ENCODE assay signal across 9 cellular contexts in the genomic region with DNA sequence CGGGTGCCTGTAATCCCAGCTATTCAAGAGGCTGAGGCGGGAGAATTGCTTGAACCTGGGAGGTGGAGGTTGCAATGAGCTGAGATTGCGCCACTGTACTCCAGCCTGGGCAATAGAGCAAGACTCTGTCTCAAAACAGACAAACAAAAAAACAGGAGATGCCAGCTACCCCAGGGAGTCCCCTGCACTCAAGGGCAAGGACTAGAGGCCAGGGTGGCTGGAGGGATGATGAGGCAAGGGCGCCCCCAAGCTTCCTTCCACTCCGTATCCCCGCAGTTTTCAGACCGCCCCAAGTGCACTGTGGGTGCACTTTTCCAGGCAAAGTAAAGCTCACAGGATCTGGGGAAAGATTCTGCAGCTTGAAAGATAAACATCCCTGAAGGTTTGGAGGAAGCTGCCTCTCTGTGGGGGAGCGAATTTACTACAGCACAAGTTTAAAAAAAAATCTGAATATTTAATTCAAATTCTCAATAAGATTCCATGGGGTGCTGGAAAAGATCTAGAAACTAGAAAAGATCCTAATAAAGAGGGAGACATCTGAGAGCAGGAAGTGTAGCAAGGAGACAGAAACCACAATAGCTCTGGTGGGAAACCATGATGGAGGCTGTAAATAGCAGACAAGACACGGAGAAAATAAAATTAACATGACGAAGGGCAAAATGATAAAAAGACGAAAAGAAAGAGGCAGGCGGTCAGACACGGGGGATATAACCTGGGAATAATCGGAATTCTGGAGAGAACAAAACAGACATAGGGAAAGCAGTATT. TPM values are rescaled to one million over a fixed set of nuclear protein-coding genes. Genes with fewer than 3 reads are reported as not detected.
A peak's percentile ranks its signal among the peaks of the same experiment; 100 is the strongest.
DNase-seq lines count a peak whose midpoint lies in the region; ATAC-seq, FAIRE-seq and TF ChIP-seq lines count a peak whose summit lies in the region.
"Not testable (repeated sequence)": the region's sequence is repeated elsewhere in the genome, so short reads cannot be mapped to it uniquely, and the experiment has no call there.
"Had no signal": no experiment of that assay in that cellular context is flagged by ENCODE, and none has a peak within 500 bp of the region (broad histone marks: within the 10 kb centered on the region; RNA-seq: fewer than 3 reads in every experiment).

No MANE protein-coding gene starts in this region.

- not testable (repeated sequence) for TF ChIP-seq RAD21 in IMR-90 (IDR thresholded peaks at IDR 0.05; ENCODE audit: low read length)

- peak; percentile 50 for ATAC-seq in IMR-90 (ENCODE audit: low read depth)
- ATAC-seq in T-helper 17 cell, result not testable (repeated sequence)

- not testable (repeated sequence) for H2BK120ac ChIP-seq in IMR-90 (ENCODE audit: low read depth, low read length)

- TF ChIP-seq CTCF in GM10266 (IDR thresholded peaks at IDR 0.05; ENCODE audit: control insufficient read depth, insufficient read depth, low read depth, missing control alignments) (peak; percentile 19), IMR-90 (conservative IDR thresholded peaks at IDR 0.05; ENCODE audit: low read depth, low read length) (peak; percentile 22), brain microvascular endothelial cell (IDR thresholded peaks at IDR 0.05; ENCODE audit: low read depth, low read length, missing control alignments) (peak; percentile 37)
- TF ChIP-seq CTCF in neural crest cell (conservative IDR thresholded peaks at IDR 0.05), result not testable (repeated sequence)

- not testable (repeated sequence) for BruUV-seq in IMR-90 (replicated peaks; lab: Mats Ljungman, UMichigan)

- not testable (repeated sequence) for DNase-seq in GM10266 (ENCODE audit: extremely low spot score); T-helper 17 cell; brain microvascular endothelial cell; neural crest cell (ENCODE audit: low read depth, low spot score); urothelium cell line (ENCODE audit: low spot score)
- DNase-seq in IMR-90 (peak; percentile 26), iPS-NIHi11 (ENCODE audit: low spot score) (peak; percentile 40)
- DNase-seq in activated CD8-positive, alpha-beta memory T cell treated with anti-CD3 and anti-CD28 coated beads, Interleukin-2, amount 50 U/mL, for 48 hours, result peak; percentile 54

- intact Hi-C loops in IMR-90 (cut with micrococcal nuclease), result not testable (repeated sequence)

- not testable (repeated sequence) for H2BK5ac ChIP-seq in IMR-90 (ENCODE audit: low read depth, low read length, poor library complexity, severe bottlenecking)

- H3K27ac Mint-ChIP-seq in T-helper 17 cell (peak overlapping the region; percentile 19), neural crest cell (ENCODE audit: unreplicated experiment) (peak overlapping the region; percentile 76)

- H2BK15ac ChIP-seq in IMR-90 (ENCODE audit: low read depth, low read length), result not testable (repeated sequence)

- H4K5ac ChIP-seq in IMR-90 (ENCODE audit: low read depth, low read length), result not testable (repeated sequence)

- not testable (repeated sequence) for H3K9me3 ChIP-seq in IMR-90 (ENCODE audit: control insufficient read depth, insufficient read depth, low read length); T-helper 17 cell (ENCODE audit: control insufficient read depth, low read length, poor library complexity, severe bottlenecking)

- no CpG with 5 or more reads among the region's 14 CpGs for WGBS in IMR-90 (ENCODE audit: extremely low coverage in 2 of 2, insufficient read length in 1 of 2), 2 experiments

- in situ Hi-C loops in IMR-90 (cut with MboI; ENCODE audit: low sequenced_read_pairs); brain microvascular endothelial cell (cut with HindIII; ENCODE audit: low pct_ligation_motif_present, low sequenced_read_pairs): not testable (repeated sequence)

- H3K4ac ChIP-seq in IMR-90 (ENCODE audit: low read depth, low read length), result peak overlapping the region; percentile 7; the same call in 1 of the 2 replicates

- not testable (repeated sequence) for H3K4me3 Mint-ChIP-seq in T-helper 17 cell
- H3K4me3 Mint-ChIP-seq in neural crest cell, result peak overlapping the region; percentile 34

- H2AFZ ChIP-seq in IMR-90 (replicated peaks; ENCODE audit: low read length, poor library complexity), result peak overlapping the region; percentile 53

- CTCF ChIA-PET in IMR-90 (lab: Yijun Ruan, JAX), result interaction anchor here (0.7 to 1.4 kb wide), 5 partner anchors 10 to 239 kb away, joined by 3 to 8 read pairs (median 4); no protein-coding TSS in a partner anchor

- H3K9me1 ChIP-seq in IMR-90 (ENCODE audit: insufficient read depth, low read length), result not testable (repeated sequence)

- H3K27me3 ChIP-seq in IMR-90 (ENCODE audit: control insufficient read depth, insufficient read depth, low read length); brain microvascular endothelial cell (replicated peaks): not testable (repeated sequence)

- not testable (repeated sequence) for H3K23ac ChIP-seq in IMR-90 (ENCODE audit: low read depth, low read length)

- not testable (repeated sequence) for H4K91ac ChIP-seq in IMR-90 (ENCODE audit: insufficient read depth, low read depth, low read length)

- not testable (repeated sequence) for H3K4me2 ChIP-seq in IMR-90 (ENCODE audit: low read depth, low read length)

- not testable (repeated sequence) for H4K8ac ChIP-seq in IMR-90 (ENCODE audit: low read depth in 2 of 2, low read length in 2 of 2)

- not testable (repeated sequence) for H3K18ac ChIP-seq in IMR-90 (ENCODE audit: low read depth, low read length)

- not testable (repeated sequence) for H3K9me3 Mint-ChIP-seq in neural crest cell

- not testable (repeated sequence) for H3K56ac ChIP-seq in IMR-90 (ENCODE audit: extremely low read depth, insufficient read depth, low read length)

- H3K4me1 ChIP-seq in IMR-90 (ENCODE audit: control insufficient read depth, insufficient read depth, low read length), result not testable (repeated sequence)

- not testable (repeated sequence) for H3K4me1 Mint-ChIP-seq in T-helper 17 cell, neural crest cell

- FAIRE-seq in urothelium cell line (lab: Jason Lieb, UNC), result peak; percentile 30

- POLR2A ChIA-PET in IMR-90 (lab: Charles Lee; ENCODE audit: unreplicated experiment), result interaction anchor here (0.5 to 0.6 kb wide), 2 partner anchors 11 to 133 kb away, joined by 3 to 4 read pairs; no protein-coding TSS in a partner anchor

- H2BK20ac ChIP-seq in IMR-90 (ENCODE audit: low read depth, low read length), result not testable (repeated sequence)

- H3K36me3 Mint-ChIP-seq in T-helper 17 cell (ENCODE audit: low read depth); neural crest cell (ENCODE audit: low read depth): not testable (repeated sequence)

- not testable (repeated sequence) for H3K36me3 ChIP-seq in IMR-90 (ENCODE audit: control insufficient read depth, insufficient read depth, low read length); brain microvascular endothelial cell (replicated peaks)

- peaks cover 37% of the 10 kb centered on the region for H3K27me3 Mint-ChIP-seq in T-helper 17 cell
- H3K27me3 Mint-ChIP-seq in neural crest cell (ENCODE audit: low read depth), result not testable (repeated sequence)

- not testable (repeated sequence) for H3K79me1 ChIP-seq in IMR-90 (ENCODE audit: low read depth in 1 of 2, low read length in 2 of 2)

- not testable (repeated sequence) for TF ChIP-seq POLR2A in IMR-90 (IDR thresholded peaks at IDR 0.05; ENCODE audit: low read depth, low read length)

- dilution Hi-C loops in IMR-90 (cut with HindIII; ENCODE audit: low sequenced_read_pairs, unreplicated experiment), result not testable (repeated sequence)

- H3K27ac ChIP-seq in IMR-90 (ENCODE audit: insufficient read depth, low read length); brain microvascular endothelial cell: not testable (repeated sequence)

- not testable (repeated sequence) for H2AK9ac ChIP-seq in IMR-90 (replicated peaks; ENCODE audit: low read depth, low read length, poor library complexity)

- not testable (repeated sequence) for H4K20me1 ChIP-seq in IMR-90 (ENCODE audit: insufficient read depth, low read length)

- 0 out of 2 replicates have a peak overlapping the region, but pooled peaks have one; percentile 6 for H3K14ac ChIP-seq in IMR-90 (replicated peaks; ENCODE audit: low read depth, low read length)

- not testable (repeated sequence) for H3K9ac ChIP-seq in IMR-90 (ENCODE audit: low read depth, low read length)

- H3K4me3 ChIP-seq in IMR-90 (ENCODE audit: insufficient read depth, low read depth, low read length); brain microvascular endothelial cell (ENCODE audit: low read depth, low read length): not testable (repeated sequence)

- H2AK5ac ChIP-seq in IMR-90 (ENCODE audit: low read depth, low read length), result not testable (repeated sequence)

RNA-seq across cellular contexts. Expression of a gene that starts 12.5 kb away (rescaled TPM):
- total RNA-seq in IMR-90 (2012; rRNA removed) (31.9 and 35.0 TPM in 2 replicates), T-helper 17 cell (10 to 100 TPM; 19.2 to 20.4 TPM), neural crest cell (23.4 and 26.5 TPM in 2 replicates)
- polyA plus RNA-seq in IMR-90 (2012; rRNA removed), result 27.7 and 35.7 TPM in 2 replicates
- polyA plus RNA-seq in IMR-90 (2012; cell fraction: cytosol; rRNA removed), result 20.7 and 31.6 TPM in 2 replicates
- 39.1 and 85.9 TPM in 2 replicates for polyA plus RNA-seq in IMR-90 (2012; cell fraction: nucleus; rRNA removed; ENCODE audit: low replicate concordance)

RNA-seq across cellular contexts. Expression of a gene that starts 39.5 kb away (rescaled TPM):
- 152 and 202 TPM in 2 replicates for total RNA-seq in IMR-90 (2012; rRNA removed)
- polyA plus RNA-seq in IMR-90 (2012; rRNA removed), result 156 and 176 TPM in 2 replicates
- polyA plus RNA-seq in IMR-90 (2012; cell fraction: cytosol; rRNA removed), result 138 and 201 TPM in 2 replicates
- 60.7 and 89.8 TPM in 2 replicates for polyA plus RNA-seq in IMR-90 (2012; cell fraction: nucleus; rRNA removed; ENCODE audit: low replicate concordance)
- total RNA-seq in T-helper 17 cell, result 10 to 100 TPM; 29.4 to 37.0 TPM
- 70.4 and 72.2 TPM in 2 replicates for total RNA-seq in neural crest cell

RNA-seq across cellular contexts. Expression of a gene that starts 39.6 kb away (rescaled TPM):
- 8.9 and 9.1 TPM in 2 replicates for total RNA-seq in IMR-90 (2012; rRNA removed)
- polyA plus RNA-seq in IMR-90 (2012; rRNA removed), result 9.4 and 10.1 TPM in 2 replicates
- polyA plus RNA-seq in IMR-90 (2012; cell fraction: cytosol; rRNA removed), result 1.4 and 4.8 TPM in 2 replicates
- 20.8 and 44.5 TPM in 2 replicates for polyA plus RNA-seq in IMR-90 (2012; cell fraction: nucleus; rRNA removed; ENCODE audit: low replicate concordance)
- total RNA-seq in T-helper 17 cell, result 1 to 10 TPM in 1 of 2 donors, under 1 TPM in 1; 0.55 to 1.3 TPM
- 25.5 and 31.4 TPM in 2 replicates for total RNA-seq in neural crest cell

RNA-seq across cellular contexts. Expression of a gene that starts 59.2 kb away (rescaled TPM):
- total RNA-seq in IMR-90 (2012; rRNA removed), result 0.18 and 0.28 TPM in 2 replicates
- polyA plus RNA-seq in IMR-90 (2012; rRNA removed), result 0.86 and 1.7 TPM in 2 replicates
- polyA plus RNA-seq in IMR-90 (2012; cell fraction: cytosol; rRNA removed), result 0.90 and 1.4 TPM in 2 replicates
- polyA plus RNA-seq in IMR-90 (2012; cell fraction: nucleus; rRNA removed; ENCODE audit: low replicate concordance), result 1.0 and 1.1 TPM in 2 replicates
- total RNA-seq in T-helper 17 cell, result not detected
- 3.0 and 3.5 TPM in 2 replicates for total RNA-seq in neural crest cell
- polyA plus RNA-seq: neural cell had no signal
